ENCODE assay signal across 9 cellular contexts in genomic region chr4:120506536-120506935, GRCh38.
"Had no signal": no experiment of that assay in that cellular context is flagged by ENCODE, and none has a peak within 500 bp of the region (broad histone marks: within the 10 kb centered on the region; RNA-seq: fewer than 3 reads in every experiment).

No MANE protein-coding gene starts in this region.

- H3K4me3 ChIP-seq: GM23248, GM23338, HAP-1 had no signal

- H3K9me3 ChIP-seq: HAP-1 had no signal

- H3K27ac ChIP-seq: GM23248 had no signal

- H3K4me2 ChIP-seq: GM23338 had no signal

- H3K27ac Mint-ChIP-seq: GM23338, HFFc6 had no signal

- DNase-seq: GM23248, GOT3, H7, H9, HCEC 1CT, HFFc6 had no signal

- H3K4me1 ChIP-seq: HAP-1 had no signal

- H3K4me3 Mint-ChIP-seq: GM23338, H9, HFFc6 had no signal

- H2AFZ ChIP-seq: GM23248, GM23338 had no signal

- H3K36me3 ChIP-seq: HAP-1 had no signal

- ATAC-seq: GM23338, HCT116 had no signal
